8 cellular contexts compared by ENCODE assay signal in genomic region chr12:53046655-53047220, GRCh38. TPM values are rescaled to one million over a fixed set of nuclear protein-coding genes. Genes with fewer than 3 reads are reported as not detected.
DNase-seq lines count a peak whose midpoint lies in the region; ATAC-seq and TF ChIP-seq lines count a peak whose summit lies in the region.

No MANE protein-coding gene starts in this region.

- peaks cover 0 to 14% (median 0%) of the 10 kb centered on the region in 9 donors for H3K36me3 ChIP-seq in heart right ventricle
- H3K36me3 ChIP-seq in parathyroid adenoma (ENCODE audit: control insufficient read depth, insufficient read depth, low read length), result no peaks in the 10 kb centered on the region

- H3K9me3 ChIP-seq in AG04450 (ENCODE audit: control insufficient read depth, insufficient read depth, low read length) (peaks cover 3% of the 10 kb centered on the region; the same call in 1 of the 2 replicates), heart right ventricle (no peaks in the 10 kb centered on the region), parathyroid adenoma (ENCODE audit: control insufficient read depth, low read length) (no peaks in the 10 kb centered on the region)

- H2AFZ ChIP-seq in parathyroid adenoma, result peak overlapping the region; percentile 96

- ATAC-seq in GM18867 (IDR thresholded peaks at IDR 0.05; ENCODE audit: unreplicated experiment), result peak; percentile 28
- ATAC-seq in HG03342 (IDR thresholded peaks at IDR 0.05; ENCODE audit: unreplicated experiment), result peak; percentile 23
- ATAC-seq in heart right ventricle, result peak; percentile 20 to 49 (median 38)

- intact Hi-C loops in heart right ventricle (cut with DNase I), result loop anchor here in 2 of 10 donors (5.0 kb wide), 1 partner anchor 39 kb away; the partner anchor contains the start of gene EIF4B (in 2 of the 2)

- DNase-seq in AG04450 (ENCODE audit: low read depth, low spot score), result peak; percentile 72
- peak in 55 of 56 donors; percentile 34 to 90 (median 81) for DNase-seq in amygdala (lab: John Stamatoyannopoulos, UW)
- DNase-seq in heart right ventricle, result peak; percentile 89 to 90
- no peak for DNase-seq in OCI-M2 (lab: John Stamatoyannopoulos, UW; ENCODE audit: unreplicated experiment)

- 0% methylated on average over 28 to 35 of the region's 44 CpGs for WGBS in heart right ventricle, 2 donors

- H3K4me3 ChIP-seq in AG04450 (ENCODE audit: low read depth, low read length), result peak overlapping the region; percentile 86
- peak overlapping the region; percentile 49 to 92 (median 76) for H3K4me3 ChIP-seq in heart right ventricle
- peak overlapping the region; percentile 72 for H3K4me3 ChIP-seq in parathyroid adenoma (ENCODE audit: low read depth, low read length)

- TF ChIP-seq CTCF in AG04450 (IDR thresholded peaks at IDR 0.05; ENCODE audit: low read depth, low read length) (no peak), heart right ventricle (IDR thresholded peaks at IDR 0.05) (no peak), parathyroid adenoma (IDR thresholded peaks at IDR 0.05) (no peak)

- peaks cover 26 to 85% (median 68%) of the 10 kb centered on the region in 9 donors for H3K4me1 ChIP-seq in heart right ventricle
- H3K4me1 ChIP-seq in parathyroid adenoma, result peaks cover 48% of the 10 kb centered on the region

- H3K27ac ChIP-seq in AG04450 (ENCODE audit: low read depth, low read length) (peak overlapping the region; percentile 91), heart right ventricle (peak overlapping the region; percentile 93 to 100 (median 99)), parathyroid adenoma (peak overlapping the region; percentile 92)

- peaks cover 10% of the 10 kb centered on the region for H3K79me2 ChIP-seq in parathyroid adenoma

- H3K9ac ChIP-seq in parathyroid adenoma, result peak overlapping the region; percentile 23

- H3K27me3 ChIP-seq in AG04450 (ENCODE audit: control insufficient read depth, insufficient read depth, low read length), result no peaks in the 10 kb centered on the region
- peaks cover 0 to 5% (median 0%) of the 10 kb centered on the region in 7 donors for H3K27me3 ChIP-seq in heart right ventricle
- H3K27me3 ChIP-seq in parathyroid adenoma (ENCODE audit: control insufficient read depth, insufficient read depth, low read length), result no peaks in the 10 kb centered on the region

- peak overlapping the region; percentile 89 for H3K4me2 ChIP-seq in parathyroid adenoma (ENCODE audit: low read length)

- CTCF ChIA-PET in AG04450 (lab: Charles Lee), result interaction anchor here (0.8 to 2.6 kb wide), 5 partner anchors 8 to 177 kb away, joined by 3 to 11 read pairs (median 4); no protein-coding TSS in a partner anchor

- POLR2A ChIA-PET in AG04450 (lab: Yijun Ruan, JAX), result interaction anchor here (0.6 to 3.3 kb wide), 9 partner anchors 8 to 168 kb away, joined by 3 to 15 read pairs (median 7); partner anchors contain the start of genes EIF4B, IGFBP6 and SPRYD3

TF ChIP-seq in PFSK-1, 5 proteins besides CTCF, POLR2A, EP300 and RAD21:
- TF ChIP-seq POLR2AphosphoS5 (IDR thresholded peaks at IDR 0.05; ENCODE audit: low read depth, low read length) (peak; percentile 35; the same call in 1 of the 2 replicates), FOXP2 (optimal IDR thresholded peaks at IDR 0.05; ENCODE audit: borderline replicate concordance, extremely low read depth, extremely low read length, insufficient read depth) (no peak), TAF1 (IDR thresholded peaks at IDR 0.05; ENCODE audit: borderline replicate concordance, insufficient read depth, low read length) (no peak)

RNA-seq across cellular contexts. Expression of gene TNS2, which starts 3.1 kb away (rescaled TPM):
- polyA plus RNA-seq in AG04450 (2011; rRNA removed), result 23.1 and 31.0 TPM in 2 replicates
- polyA minus RNA-seq in AG04450 (2011; rRNA and poly(A)+ RNA removed), result 74.2 and 82.3 TPM in 2 replicates
- polyA plus RNA-seq in PFSK-1 (2012; ENCODE audit: insufficient read length, low read depth), result 36.9 TPM
- total RNA-seq in heart right ventricle, result 100 to 1,000 TPM in 3 of 10 donors, 10 to 100 TPM in 7; 60.6 to 139 (median 77.1) TPM
- 100 to 1,000 TPM in 1 of 2 donors, 10 to 100 TPM in 1; 68.1 to 364 TPM for polyA plus RNA-seq in heart right ventricle

RNA-seq across cellular contexts. Expression of gene SPRYD3, which starts 32.5 kb away (rescaled TPM):
- polyA plus RNA-seq in AG04450 (2011; rRNA removed) (15.4 and 17.6 TPM in 2 replicates), heart right ventricle (10 to 100 TPM; 20.5 to 63.9 TPM)
- 25.2 and 26.8 TPM in 2 replicates for polyA minus RNA-seq in AG04450 (2011; rRNA and poly(A)+ RNA removed)
- polyA plus RNA-seq in PFSK-1 (2012; ENCODE audit: insufficient read length, low read depth), result 32.5 TPM
- total RNA-seq in heart right ventricle, result 10 to 100 TPM; 40.9 to 63.0 (median 47.4) TPM

RNA-seq across cellular contexts. Expression of gene EIF4B, which starts 40.5 kb away (rescaled TPM):
- polyA plus RNA-seq in AG04450 (2011; rRNA removed) (548 and 645 TPM in 2 replicates), heart right ventricle (10 to 100 TPM; 53.2 to 63.5 TPM)
- 854 and 868 TPM in 2 replicates for polyA minus RNA-seq in AG04450 (2011; rRNA and poly(A)+ RNA removed)
- polyA plus RNA-seq in PFSK-1 (2012; ENCODE audit: insufficient read length, low read depth), result 250 TPM
- 100 to 1,000 TPM; 364 to 477 (median 431) TPM for total RNA-seq in heart right ventricle

RNA-seq across cellular contexts. Expression of gene IGFBP6, which starts 50.7 kb away (rescaled TPM):
- 182 and 274 TPM in 2 replicates for polyA plus RNA-seq in AG04450 (2011; rRNA removed)
- 61.6 and 95.6 TPM in 2 replicates for polyA minus RNA-seq in AG04450 (2011; rRNA and poly(A)+ RNA removed)
- 0.82 TPM for polyA plus RNA-seq in PFSK-1 (2012; ENCODE audit: insufficient read length, low read depth)
- 10 to 100 TPM; 27.0 to 75.6 (median 37.7) TPM for total RNA-seq in heart right ventricle
- 100 to 1,000 TPM in 1 of 2 donors, 10 to 100 TPM in 1; 61.5 to 182 TPM for polyA plus RNA-seq in heart right ventricle

RNA-seq across cellular contexts. Expression of gene SOAT2, which starts 56.5 kb away (rescaled TPM):
- 0.06 TPM in 1 of 2 replicates, not detected in the other for polyA plus RNA-seq in AG04450 (2011; rRNA removed)
- polyA minus RNA-seq in AG04450 (2011; rRNA and poly(A)+ RNA removed), result not detected in 2 replicates
- polyA plus RNA-seq in PFSK-1 (2012; ENCODE audit: insufficient read length, low read depth), result not detected
- total RNA-seq in heart right ventricle, result not detected
- under 1 TPM in 1 of 2 donors, not detected in 1; 0.03 TPM for polyA plus RNA-seq in heart right ventricle
